ENCODE assay signal across 1 cellular context in genomic region chr17:58631523-58632323, GRCh38.
TF ChIP-seq lines count a peak whose summit lies in the region.

No MANE protein-coding gene starts in this region.

TF ChIP-seq in K562, 482 proteins besides CTCF, POLR2A, EP300 and RAD21 (continued from another document and continues in another):
- TF ChIP-seq CEBPZ (IDR thresholded peaks at IDR 0.05; ENCODE audit: borderline replicate concordance, low read depth, low read length) (peak; percentile 67; the same call in 1 of the 2 replicates), E2F3 (CRISPR knock-in tag; IDR thresholded peaks at IDR 0.05) (no peak), ZFX (CRISPR knock-in tag; IDR thresholded peaks at IDR 0.05) (peak; percentile 85), MTA2 (IDR thresholded peaks at IDR 0.05; ENCODE audit: low read depth) (peak; percentile 48; the same call in 1 of the 2 replicates), TEAD2 (tag; IDR thresholded peaks at IDR 0.05) (peak; percentile 18; the same call in 1 of the 2 replicates), KHSRP (IDR thresholded peaks at IDR 0.05) (peak; percentile 100), PCBP2 (IDR thresholded peaks at IDR 0.05; ENCODE audit: low read depth, low read length, poor library complexity, severe bottlenecking) (no peak), FOXO4 (CRISPR knock-in tag; IDR thresholded peaks at IDR 0.05) (peak; percentile 97; the same call in 1 of the 2 replicates), ZNF583 (CRISPR knock-in tag; IDR thresholded peaks at IDR 0.05) (no peak), ZNF197 (CRISPR knock-in tag; IDR thresholded peaks at IDR 0.05; ENCODE audit: low read depth) (peak; percentile 34; the same call in 1 of the 2 replicates), SNRNP70 (optimal IDR thresholded peaks at IDR 0.05; ENCODE audit: low read depth, low read length) (no peak), SMAD3 (CRISPR knock-in tag; conservative IDR thresholded peaks at IDR 0.05) (peak; percentile 97), ZNF655 (CRISPR knock-in tag; IDR thresholded peaks at IDR 0.05) (peak; percentile 96), ZNF41 (CRISPR knock-in tag; conservative IDR thresholded peaks at IDR 0.05) (peak; percentile 92), RBM17 (IDR thresholded peaks at IDR 0.05; ENCODE audit: borderline replicate concordance, low read depth, low read length) (no peak), ZNF586 (CRISPR knock-in tag; conservative IDR thresholded peaks at IDR 0.05) (peak; percentile 97; the same call in 1 of the 2 replicates), FOXM1 (IDR thresholded peaks at IDR 0.05; ENCODE audit: low read depth) (no peak; the same call in 1 of the 2 replicates), FOXM1 (CRISPR knock-in tag; IDR thresholded peaks at IDR 0.05; ENCODE audit: low read depth) (no peak), E4F1 (CRISPR knock-in tag; IDR thresholded peaks at IDR 0.05; ENCODE audit: borderline replicate concordance) (peak; percentile 89), POLR2H (tag; IDR thresholded peaks at IDR 0.05; ENCODE audit: low read depth) (peak; percentile 99), SNAPC5 (CRISPR knock-in tag; IDR thresholded peaks at IDR 0.05) (peak; percentile 98), NCOR1 (IDR thresholded peaks at IDR 0.05) (peak; percentile 96), ZNF224 (CRISPR knock-in tag; IDR thresholded peaks at IDR 0.05) (0 out of 2 replicates have a peak, but pooled peaks have one; percentile 15), POLR2AphosphoS5 (IDR thresholded peaks at IDR 0.05; ENCODE audit: control insufficient read depth, insufficient read depth, low read depth, low read length) (peak; percentile 100), ID3 (CRISPR knock-in tag; IDR thresholded peaks at IDR 0.05) (no peak), ID3 (tag; IDR thresholded peaks at IDR 0.05) (peak; percentile 93), NCOA4 (IDR thresholded peaks at IDR 0.05; ENCODE audit: partially characterized antibody) (peak; percentile 97), ZNF778 (CRISPR knock-in tag; IDR thresholded peaks at IDR 0.05) (no peak), FOXA3 (CRISPR knock-in tag; conservative IDR thresholded peaks at IDR 0.05 in 1 of 2, IDR thresholded peaks at IDR 0.05 in 1 of 2) (peak in 1 of 2 experiments; percentile 80; a peak in 3 of 4 replicates), GMEB1 (CRISPR knock-in tag; IDR thresholded peaks at IDR 0.05) (0 out of 2 replicates have a peak, but pooled peaks have one; percentile 30), CC2D1A (IDR thresholded peaks at IDR 0.05) (peak; percentile 71), RBFOX2 (IDR thresholded peaks at IDR 0.05; ENCODE audit: low read depth, low read length) (peak; percentile 90), CEBPG (CRISPR knock-in tag; IDR thresholded peaks at IDR 0.05) (peak; percentile 59; the same call in 1 of the 2 replicates), CEBPG (tag; conservative IDR thresholded peaks at IDR 0.05 in 1 of 2, IDR thresholded peaks at IDR 0.05 in 1 of 2) (peak; percentile 74 to 82), ZNF408 (CRISPR knock-in tag; IDR thresholded peaks at IDR 0.05; ENCODE audit: low read depth) (no peak), HMBOX1 (IDR thresholded peaks at IDR 0.05) (peak; percentile 67), ZNF644 (tag; IDR thresholded peaks at IDR 0.05; ENCODE audit: low read depth) (peak; percentile 67; the same call in 1 of the 2 replicates), PPARD (CRISPR knock-in tag; IDR thresholded peaks at IDR 0.05) (0 out of 2 replicates have a peak, but pooled peaks have one; percentile 29), ARNT (IDR thresholded peaks at IDR 0.05) (peak; percentile 96 to 99; a peak in 3 of 4 replicates), PRMT5 (CRISPR knock-in tag; IDR thresholded peaks at IDR 0.05) (no peak), ZKSCAN1 (IDR thresholded peaks at IDR 0.05; ENCODE audit: low read depth, low read length) (peak; percentile 82), RCOR1 (IDR thresholded peaks at IDR 0.05; ENCODE audit: borderline replicate concordance in 1 of 2, low read depth in 2 of 2, low read length in 2 of 2) (peak; percentile 64 to 69; a peak in 2 of 4 replicates), HCFC1 (IDR thresholded peaks at IDR 0.05; ENCODE audit: low read depth, low read length) (peak; percentile 80), BRCA1 (IDR thresholded peaks at IDR 0.05) (no peak), BRCA1 (CRISPR knock-in tag; IDR thresholded peaks at IDR 0.05) (no peak), ZBTB2 (IDR thresholded peaks at IDR 0.05) (no peak), DNMT1 (IDR thresholded peaks at IDR 0.05) (0 out of 2 replicates have a peak, but pooled peaks have one; percentile 94), NFIC (IDR thresholded peaks at IDR 0.05) (peak; percentile 87), C11orf30 (IDR thresholded peaks at IDR 0.05; ENCODE audit: low read depth) (peak; percentile 98), DLX4 (CRISPR knock-in tag; IDR thresholded peaks at IDR 0.05) (peak; percentile 97), TGIF2 (CRISPR knock-in tag; IDR thresholded peaks at IDR 0.05) (peak; percentile 88), ZNF512 (tag; IDR thresholded peaks at IDR 0.05) (no peak), SMARCB1 (IDR thresholded peaks at IDR 0.05; ENCODE audit: insufficient read length, low read depth) (no peak), ELF4 (CRISPR knock-in tag; IDR thresholded peaks at IDR 0.05) (peak; percentile 100)
